Comparison of ENCODE assay signal across 8 cellular contexts in the genomic region with DNA sequence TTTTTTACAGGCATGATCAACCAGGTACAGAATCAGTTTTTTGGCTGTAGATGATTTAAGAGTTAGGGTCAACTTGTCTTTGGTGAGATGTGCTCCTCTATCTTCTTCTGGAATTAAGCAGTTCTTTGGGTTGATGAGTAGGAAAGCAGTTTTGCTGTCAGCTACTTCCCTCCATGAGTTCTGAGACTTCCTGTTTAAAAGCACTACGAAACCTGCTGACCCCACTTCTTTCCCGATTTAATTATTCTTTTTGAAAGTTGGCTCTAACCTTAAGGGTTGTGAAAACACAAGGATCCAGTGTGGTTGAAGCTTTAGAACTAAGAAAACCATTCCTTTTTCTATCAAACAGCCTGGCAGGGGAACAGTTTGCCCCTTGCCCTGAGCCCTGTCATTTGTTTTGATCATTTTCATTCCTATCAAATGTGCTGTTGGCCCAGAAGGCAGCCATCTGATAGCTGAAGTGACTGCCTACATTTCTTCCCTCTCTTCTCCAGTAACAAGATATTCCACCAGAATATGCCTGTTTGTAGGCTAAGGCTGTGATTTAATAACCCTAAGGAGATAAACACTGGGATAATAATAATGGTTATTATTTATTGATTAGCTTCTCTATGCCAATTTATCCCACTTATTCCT. TPM values are rescaled to one million over a fixed set of nuclear protein-coding genes. Genes with fewer than 3 reads are reported as not detected.
DNase-seq lines count a peak whose midpoint lies in the region; ATAC-seq, FAIRE-seq and TF ChIP-seq lines count a peak whose summit lies in the region.
"Not testable (repeated sequence)": the region's sequence is repeated elsewhere in the genome, so short reads cannot be mapped to it uniquely, and the experiment has no call there.

No MANE protein-coding gene starts in this region.

- not testable (repeated sequence) for H3K9me3 ChIP-seq in A549; Karpas-422 (ENCODE audit: low read length); GM12878 (replicated peaks; ENCODE audit: control insufficient read depth, insufficient read depth, low read length); endothelial cell of umbilical vein (replicated peaks; ENCODE audit: control insufficient read depth, insufficient read depth, low read length); left lung

- H3K36me3 Mint-ChIP-seq in activated CD4-positive, alpha-beta T cell treated with anti-CD3 and anti-CD28 coated beads for 36 hours (ENCODE audit: low read depth); stimulated activated naive B cell treated with anti-CD40 and anti-IgM and Interleukin-4, amounts not matched to agents 10 μg/mL and 1 μg/mL and 100 μg/mL, for 72 hours: not testable (repeated sequence)

- not testable (repeated sequence) for H3K4me3 ChIP-seq in A549; Karpas-422 (ENCODE audit: low read length); GM12878; endothelial cell of umbilical vein (replicated peaks in 1 of 3; ENCODE audit: insufficient read depth in 1 of 3, low read depth in 1 of 3, low read length in 3 of 3); left lung

- dilution Hi-C loops in endothelial cell of umbilical vein (cut with MboI; ENCODE audit: extremely low pct_ligation_motif_present, low sequenced_read_pairs): not testable (repeated sequence)

- not testable (repeated sequence) for TF ChIP-seq RAD21 in A549 (conservative IDR thresholded peaks at IDR 0.05 in 1 of 2, IDR thresholded peaks at IDR 0.05 in 1 of 2); GM12878 (IDR thresholded peaks at IDR 0.05; ENCODE audit: insufficient read depth, low read depth, low read length)

- H3K27ac ChIP-seq in A549; Karpas-422 (ENCODE audit: low read length); GM12878 (ENCODE audit: control insufficient read depth, insufficient read depth); endothelial cell of umbilical vein (ENCODE audit: insufficient read depth, low read depth, low read length); left lung: not testable (repeated sequence)

- H3K4me3 Mint-ChIP-seq in activated CD4-positive, alpha-beta T cell treated with anti-CD3 and anti-CD28 coated beads for 36 hours; stimulated activated naive B cell treated with anti-CD40 and anti-IgM and Interleukin-4, amounts not matched to agents 10 μg/mL and 1 μg/mL and 100 μg/mL, for 72 hours: not testable (repeated sequence)

- not testable (repeated sequence) for TF ChIP-seq EP300 in A549 (IDR thresholded peaks at IDR 0.05); GM12878 (IDR thresholded peaks at IDR 0.05; ENCODE audit: borderline replicate concordance in 1 of 2, control insufficient read depth in 1 of 2, low read depth in 2 of 2, low read length in 2 of 2)

- not testable (repeated sequence) for H4K20me1 ChIP-seq in Karpas-422 (ENCODE audit: insufficient read depth, low read depth, low read length); GM12878 (ENCODE audit: control insufficient read depth, insufficient read depth); endothelial cell of umbilical vein (replicated peaks; ENCODE audit: control insufficient read depth, extremely low read depth, insufficient read depth, low read length)

- not testable (repeated sequence) for H3K9me2 ChIP-seq in Karpas-422 (replicated peaks; ENCODE audit: insufficient read depth, low read length)

- intact Hi-C loops in activated CD4-positive, alpha-beta T cell treated with anti-CD3 and anti-CD28 coated beads for 36 hours (cut with DNase I, micrococcal nuclease); GM12878 (cut with micrococcal nuclease; ENCODE audit: unreplicated experiment); endothelial cell of umbilical vein (cut with micrococcal nuclease); left lung (cut with DNase I): not testable (repeated sequence)

- not testable (repeated sequence) for BruUV-seq in GM12878 (replicated peaks; lab: Mats Ljungman, UMichigan); endothelial cell of umbilical vein (replicated peaks; lab: Mats Ljungman, UMichigan)

- peak overlapping the region; percentile 7; the same call in 1 of the 2 replicates for H2AFZ ChIP-seq in Karpas-422 (ENCODE audit: low read length)
- not testable (repeated sequence) for H2AFZ ChIP-seq in GM12878 (ENCODE audit: control insufficient read depth, low read depth, low read length); endothelial cell of umbilical vein (ENCODE audit: low read depth, low read length)

- not testable (repeated sequence) for H3K9me1 ChIP-seq in endothelial cell of umbilical vein (replicated peaks; ENCODE audit: control insufficient read depth, extremely low read depth, insufficient read depth, low read length)

- TF ChIP-seq CTCF in A549 (IDR thresholded peaks at IDR 0.05); GM12878 (IDR thresholded peaks at IDR 0.05 in 2 of 3, conservative IDR thresholded peaks at IDR 0.05 in 1 of 3; ENCODE audit: control insufficient read depth in 2 of 3, extremely low read depth in 1 of 3, insufficient read depth in 1 of 3, low read depth in 3 of 3, low read length in 3 of 3); endothelial cell of umbilical vein (IDR thresholded peaks at IDR 0.05; ENCODE audit: extremely low read depth in 1 of 2, insufficient read depth in 1 of 2, low read depth in 1 of 2, low read length in 2 of 2); left lung (IDR thresholded peaks at IDR 0.05): not testable (repeated sequence)

- RAD21 ChIA-PET in GM12878 (lab: Charles Lee; ENCODE audit: unreplicated experiment): not testable (repeated sequence)

- H3K9me3 Mint-ChIP-seq in activated CD4-positive, alpha-beta T cell treated with anti-CD3 and anti-CD28 coated beads for 36 hours (ENCODE audit: low read depth); stimulated activated naive B cell treated with anti-CD40 and anti-IgM and Interleukin-4, amounts not matched to agents 10 μg/mL and 1 μg/mL and 100 μg/mL, for 72 hours: not testable (repeated sequence)

- H3K79me2 ChIP-seq in Karpas-422 (ENCODE audit: low read length); GM12878 (ENCODE audit: control insufficient read depth, insufficient read depth, low read length); endothelial cell of umbilical vein (ENCODE audit: control insufficient read depth, insufficient read depth, low read length): not testable (repeated sequence)

- H3K27ac Mint-ChIP-seq in activated CD4-positive, alpha-beta T cell treated with anti-CD3 and anti-CD28 coated beads for 36 hours: peak overlapping the region; percentile 37
- H3K27ac Mint-ChIP-seq in stimulated activated naive B cell treated with anti-CD40 and anti-IgM and Interleukin-4, amounts not matched to agents 10 μg/mL and 1 μg/mL and 100 μg/mL, for 72 hours: peak overlapping the region; percentile 79

- in situ Hi-C loops in GM12878 (cut with MboI): not testable (repeated sequence)

- not testable (repeated sequence) for DNase-seq in A549 (ENCODE audit: low read depth in 1 of 2, low spot score in 1 of 2); GM18507 (ENCODE audit: extremely low spot score, insufficient read length, low read depth); Karpas-422; activated CD4-positive, alpha-beta T cell treated with anti-CD3 and anti-CD28 coated beads for 36 hours; GM12878 (ENCODE audit: low read depth, low spot score); left lung; stimulated activated naive B cell treated with anti-CD40 and anti-IgM and Interleukin-4, amounts not matched to agents 10 μg/mL and 1 μg/mL and 100 μg/mL, for 72 hours
- peak; percentile 19 for DNase-seq in endothelial cell of umbilical vein (ENCODE audit: low read depth, low spot score)

- SMC1A ChIA-PET in GM12878 (lab: Charles Lee; ENCODE audit: uncharacterized antibody, unreplicated experiment): not testable (repeated sequence)

- WGBS in A549 (ENCODE audit: missing lambda C conversion rate): 52% methylated on average over 2 of the region's 2 CpGs
- WGBS in GM12878 (ENCODE audit: insufficient coverage, insufficient replicate concordance, low lambda C conversion rate, missing lambda C conversion rate): 42% methylated on average over 2 of the region's 2 CpGs

- TF ChIP-seq POLR2A in A549 (IDR thresholded peaks at IDR 0.05; ENCODE audit: low read length); GM12878 (IDR thresholded peaks at IDR 0.05; ENCODE audit: low read depth, low read length); endothelial cell of umbilical vein (IDR thresholded peaks at IDR 0.05; ENCODE audit: low read depth, low read length): not testable (repeated sequence)

- H3K9ac ChIP-seq in Karpas-422 (ENCODE audit: low read length); GM12878 (ENCODE audit: control insufficient read depth, insufficient read depth, low read length); endothelial cell of umbilical vein (replicated peaks; ENCODE audit: extremely low read depth, insufficient read depth, low read length): not testable (repeated sequence)

- POLR2A ChIA-PET in A549 (lab: Yijun Ruan, JAX); activated CD4-positive, alpha-beta T cell treated with anti-CD3 and anti-CD28 coated beads for 36 hours (lab: Charles Lee); GM12878 (lab: Charles Lee); endothelial cell of umbilical vein (lab: Charles Lee): not testable (repeated sequence)

- H3K27me3 Mint-ChIP-seq in activated CD4-positive, alpha-beta T cell treated with anti-CD3 and anti-CD28 coated beads for 36 hours; stimulated activated naive B cell treated with anti-CD40 and anti-IgM and Interleukin-4, amounts not matched to agents 10 μg/mL and 1 μg/mL and 100 μg/mL, for 72 hours: not testable (repeated sequence)

- CTCF ChIA-PET in A549 (lab: Yijun Ruan, JAX): interaction anchor here (1.6 kb wide), 1 partner anchor 20 kb away, joined by 6 read pairs; no protein-coding TSS in a partner anchor
- CTCF ChIA-PET in activated CD4-positive, alpha-beta T cell treated with anti-CD3 and anti-CD28 coated beads for 36 hours (lab: Charles Lee): interaction anchor here (0.6 kb wide), 1 partner anchor 32 kb away, joined by 3 read pairs; the partner anchor contains the start of gene ADCK1
- CTCF ChIA-PET in GM12878 (lab: Yijun Ruan, JAX): interaction anchor here (0.7 to 0.8 kb wide), 2 partner anchors 12 to 27 kb away, joined by 3 to 4 read pairs; no protein-coding TSS in a partner anchor
- CTCF ChIA-PET in endothelial cell of umbilical vein (lab: Charles Lee): not testable (repeated sequence)

- not testable (repeated sequence) for H3K4me1 ChIP-seq in A549; Karpas-422 (ENCODE audit: low read length); GM12878 (ENCODE audit: control insufficient read depth, insufficient read depth, low read length); endothelial cell of umbilical vein (ENCODE audit: control insufficient read depth, extremely low read depth, insufficient read depth, low read length); left lung

- FAIRE-seq in A549 (lab: Jason Lieb, UNC): peak; percentile 84
- FAIRE-seq in GM18507 (lab: Jason Lieb, UNC): peak; percentile 77
- peak; percentile 98 for FAIRE-seq in GM12878 (lab: Jason Lieb, UNC)
- FAIRE-seq in endothelial cell of umbilical vein (lab: Jason Lieb, UNC): peak; percentile 92

- H3K36me3 ChIP-seq in Karpas-422 (ENCODE audit: insufficient read depth, low read length); GM12878 (ENCODE audit: control insufficient read depth in 2 of 2, insufficient read depth in 2 of 2, low read length in 1 of 2); endothelial cell of umbilical vein (ENCODE audit: control insufficient read depth in 2 of 2, extremely low read depth in 1 of 2, insufficient read depth in 2 of 2, low read length in 2 of 2); left lung: not testable (repeated sequence)

- H3K4me2 ChIP-seq in A549; Karpas-422 (ENCODE audit: low read depth, low read length, poor library complexity, severe bottlenecking); GM12878 (ENCODE audit: control insufficient read depth, insufficient read depth); endothelial cell of umbilical vein (ENCODE audit: insufficient read depth, low read length): not testable (repeated sequence)

- not testable (repeated sequence) for ATAC-seq in A549; activated CD4-positive, alpha-beta T cell treated with anti-CD3 and anti-CD28 coated beads for 36 hours; GM12878; stimulated activated naive B cell treated with anti-CD40 and anti-IgM and Interleukin-4, amounts not matched to agents 10 μg/mL and 1 μg/mL and 100 μg/mL, for 72 hours (replicated peaks)
- ATAC-seq in left lung: peak; percentile 29

- not testable (repeated sequence) for H3K27me3 ChIP-seq in Karpas-422 (ENCODE audit: low read length); GM12878 (replicated peaks in 1 of 2; ENCODE audit: control insufficient read depth in 2 of 2, insufficient read depth in 2 of 2, low read length in 1 of 2); endothelial cell of umbilical vein (ENCODE audit: control insufficient read depth in 2 of 2, insufficient read depth in 2 of 2, low read length in 2 of 2); left lung

- H3K4me1 Mint-ChIP-seq in activated CD4-positive, alpha-beta T cell treated with anti-CD3 and anti-CD28 coated beads for 36 hours; stimulated activated naive B cell treated with anti-CD40 and anti-IgM and Interleukin-4, amounts not matched to agents 10 μg/mL and 1 μg/mL and 100 μg/mL, for 72 hours: not testable (repeated sequence)

RNA-seq across cellular contexts. Expression of gene SNW1, which starts 7.6 kb away (rescaled TPM):
- 68.1 and 84.0 TPM in 2 replicates for polyA plus RNA-seq in A549 (2011; rRNA removed)
- polyA plus RNA-seq in A549 (2012; cell fraction: cytosol; rRNA removed): 21.5 and 23.2 TPM in 2 replicates
- polyA plus RNA-seq in A549 (2012; cell fraction: nucleus; rRNA removed): 9.6 and 15.6 TPM in 2 replicates
- polyA plus RNA-seq in A549 (2017; fragmentation: RNase III; extraction: RNeasy Plus Mini Kit Qiagen cat#74134 plus additional on column Dnase treatment): 64.8 to 70.4 TPM (median 65.3 TPM) in 3 replicates
- 24.6 and 24.7 TPM in 2 replicates for polyA minus RNA-seq in A549 (2011; rRNA and poly(A)+ RNA removed)
- total RNA-seq in Karpas-422 (2014; rRNA removed; shearing (Covaris generic); ENCODE audit: low replicate concordance): 79.9 and 88.1 TPM in 2 replicates
- total RNA-seq in activated CD4-positive, alpha-beta T cell treated with anti-CD3 and anti-CD28 coated beads for 36 hours: 100 to 1,000 TPM; 134 to 135 TPM
- total RNA-seq in GM12878 (2013; cell fraction: nucleolus; rRNA removed): 56.3 and 62.2 TPM in 2 replicates
- 57.5 and 60.9 TPM in 2 replicates for total RNA-seq in GM12878 (2014; rRNA removed)
- 91.3 and 92.2 TPM in 2 replicates for total RNA-seq in GM12878 (2014; rRNA removed; fragmentation: Illumina TruSeq; extraction: Trizol)
- total RNA-seq in GM12878 (2021): 74.8 and 75.2 TPM in 2 replicates
- 102 TPM for polyA plus RNA-seq in GM12878 (2011; ENCODE audit: low read depth)
- polyA plus RNA-seq in GM12878 (2011; rRNA removed): 56.6 and 84.7 TPM in 2 replicates
- polyA plus RNA-seq in GM12878 (2011; cell fraction: cytosol; rRNA removed): 27.4 and 43.8 TPM in 2 replicates
- polyA plus RNA-seq in GM12878 (2011; cell fraction: nucleus; rRNA removed): 25.5 and 35.5 TPM in 2 replicates
- 59.0 and 63.4 TPM in 2 replicates for polyA plus RNA-seq in GM12878 (2012)
- polyA plus RNA-seq in GM12878 (2014; fragmentation: Illumina TruSeq; extraction: Trizol): 109 and 139 TPM in 2 replicates
- 10 to 100 TPM; 73.7 to 86.8 TPM for polyA plus RNA-seq in GM12878 (2014; fragmentation: Nextera tagmentation; extraction: Ambion mirVana)
- 52.7 and 63.7 TPM in 2 replicates for polyA plus RNA-seq in GM12878 (2014; rRNA removed)
- 10 to 100 TPM; 76.6 to 83.1 TPM for polyA plus RNA-seq in GM12878 (2016; fragmentation: Nextera tagmentation; extraction: Ambion mirVana)
- 28.5 and 34.3 TPM in 2 replicates for polyA minus RNA-seq in GM12878 (2011; rRNA and poly(A)+ RNA removed)
- polyA minus RNA-seq in GM12878 (2011; cell fraction: cytosol; rRNA and poly(A)+ RNA removed): 18.0 and 22.3 TPM in 2 replicates
- polyA minus RNA-seq in GM12878 (2011; cell fraction: nucleus; rRNA and poly(A)+ RNA removed): 11.5 and 12.7 TPM in 2 replicates
- total RNA-seq in endothelial cell of umbilical vein: 96.3 and 104 TPM in 2 replicates
- 9.5 and 14.3 TPM in 2 replicates for polyA plus RNA-seq in endothelial cell of umbilical vein
- polyA plus RNA-seq in endothelial cell of umbilical vein (2011; cell fraction: cytosol; rRNA removed): 28.3 and 29.9 TPM in 2 replicates
- polyA plus RNA-seq in endothelial cell of umbilical vein (2011; cell fraction: nucleus; rRNA removed): 37.8 and 44.6 TPM in 2 replicates
- 58.6 and 84.1 TPM in 2 replicates for polyA plus RNA-seq in endothelial cell of umbilical vein (2012)
- polyA minus RNA-seq in endothelial cell of umbilical vein: 22.4 and 27.9 TPM in 2 replicates
- polyA minus RNA-seq in endothelial cell of umbilical vein (2011; cell fraction: cytosol; rRNA and poly(A)+ RNA removed): 32.7 TPM
- polyA minus RNA-seq in endothelial cell of umbilical vein (2011; cell fraction: nucleus; rRNA and poly(A)+ RNA removed): 10.9 and 14.0 TPM in 2 replicates
- total RNA-seq in left lung: 10 to 100 TPM; 50.9 to 51.9 TPM

RNA-seq across cellular contexts. Expression of gene ADCK1, which starts 31.3 kb away (rescaled TPM):
- polyA plus RNA-seq in A549 (2011; rRNA removed) (8.1 and 10.0 TPM in 2 replicates), A549 (2017; fragmentation: RNase III; extraction: RNeasy Plus Mini Kit Qiagen cat#74134 plus additional on column Dnase treatment) (6.3 to 7.3 TPM (median 6.6 TPM) in 3 replicates), GM12878 (2011; rRNA removed) (2.1 and 3.3 TPM in 2 replicates), GM12878 (2014; fragmentation: Illumina TruSeq; extraction: Trizol) (4.7 and 5.3 TPM in 2 replicates), GM12878 (2014; fragmentation: Nextera tagmentation; extraction: Ambion mirVana) (1 to 10 TPM; 3.5 to 3.6 TPM), GM12878 (2014; rRNA removed) (6.4 and 7.6 TPM in 2 replicates), GM12878 (2016; fragmentation: Nextera tagmentation; extraction: Ambion mirVana) (1 to 10 TPM; 7.6 to 8.5 TPM), endothelial cell of umbilical vein (6.9 and 7.9 TPM in 2 replicates)
- 8.0 and 9.7 TPM in 2 replicates for polyA plus RNA-seq in A549 (2012; cell fraction: cytosol; rRNA removed)
- 27.1 and 32.8 TPM in 2 replicates for polyA plus RNA-seq in A549 (2012; cell fraction: nucleus; rRNA removed)
- 8.9 and 10.4 TPM in 2 replicates for polyA minus RNA-seq in A549 (2011; rRNA and poly(A)+ RNA removed)
- 7.2 and 9.7 TPM in 2 replicates for total RNA-seq in Karpas-422 (2014; rRNA removed; shearing (Covaris generic); ENCODE audit: low replicate concordance)
- 1 to 10 TPM; 4.6 to 4.9 TPM for total RNA-seq in activated CD4-positive, alpha-beta T cell treated with anti-CD3 and anti-CD28 coated beads for 36 hours
- 9.8 and 10.6 TPM in 2 replicates for total RNA-seq in GM12878 (2013; cell fraction: nucleolus; rRNA removed)
- total RNA-seq in GM12878 (2014; rRNA removed) (3.3 and 4.8 TPM in 2 replicates), GM12878 (2014; rRNA removed; fragmentation: Illumina TruSeq; extraction: Trizol) (3.5 and 3.6 TPM in 2 replicates), GM12878 (2021) (6.2 and 6.9 TPM in 2 replicates), endothelial cell of umbilical vein (4.0 and 4.2 TPM in 2 replicates), left lung (10 to 100 TPM in 1 of 2 donors, 1 to 10 TPM in 1; 9.4 to 10.3 TPM)
- polyA plus RNA-seq in GM12878 (2011; ENCODE audit: low read depth): 2.6 TPM
- polyA plus RNA-seq in GM12878 (2011; cell fraction: cytosol; rRNA removed): 4.7 and 6.8 TPM in 2 replicates
- 11.2 and 13.3 TPM in 2 replicates for polyA plus RNA-seq in GM12878 (2011; cell fraction: nucleus; rRNA removed)
- polyA plus RNA-seq in GM12878 (2012): 2.9 and 3.5 TPM in 2 replicates
- polyA minus RNA-seq in GM12878 (2011; rRNA and poly(A)+ RNA removed): 3.4 and 5.7 TPM in 2 replicates
- 0.73 and 0.94 TPM in 2 replicates for polyA minus RNA-seq in GM12878 (2011; cell fraction: cytosol; rRNA and poly(A)+ RNA removed)
- polyA minus RNA-seq in GM12878 (2011; cell fraction: nucleus; rRNA and poly(A)+ RNA removed): 4.2 and 4.5 TPM in 2 replicates
- polyA plus RNA-seq in endothelial cell of umbilical vein (2011; cell fraction: cytosol; rRNA removed): 4.4 and 5.2 TPM in 2 replicates
- 12.3 and 14.7 TPM in 2 replicates for polyA plus RNA-seq in endothelial cell of umbilical vein (2011; cell fraction: nucleus; rRNA removed)
- polyA plus RNA-seq in endothelial cell of umbilical vein (2012): 3.2 and 3.8 TPM in 2 replicates
- 9.0 TPM in 2 replicates for polyA minus RNA-seq in endothelial cell of umbilical vein
- polyA minus RNA-seq in endothelial cell of umbilical vein (2011; cell fraction: cytosol; rRNA and poly(A)+ RNA removed): 4.6 TPM
- polyA minus RNA-seq in endothelial cell of umbilical vein (2011; cell fraction: nucleus; rRNA and poly(A)+ RNA removed): 4.2 and 5.7 TPM in 2 replicates
